Comparison of ENCODE assay signal across 8 cellular contexts in the genomic region with DNA sequence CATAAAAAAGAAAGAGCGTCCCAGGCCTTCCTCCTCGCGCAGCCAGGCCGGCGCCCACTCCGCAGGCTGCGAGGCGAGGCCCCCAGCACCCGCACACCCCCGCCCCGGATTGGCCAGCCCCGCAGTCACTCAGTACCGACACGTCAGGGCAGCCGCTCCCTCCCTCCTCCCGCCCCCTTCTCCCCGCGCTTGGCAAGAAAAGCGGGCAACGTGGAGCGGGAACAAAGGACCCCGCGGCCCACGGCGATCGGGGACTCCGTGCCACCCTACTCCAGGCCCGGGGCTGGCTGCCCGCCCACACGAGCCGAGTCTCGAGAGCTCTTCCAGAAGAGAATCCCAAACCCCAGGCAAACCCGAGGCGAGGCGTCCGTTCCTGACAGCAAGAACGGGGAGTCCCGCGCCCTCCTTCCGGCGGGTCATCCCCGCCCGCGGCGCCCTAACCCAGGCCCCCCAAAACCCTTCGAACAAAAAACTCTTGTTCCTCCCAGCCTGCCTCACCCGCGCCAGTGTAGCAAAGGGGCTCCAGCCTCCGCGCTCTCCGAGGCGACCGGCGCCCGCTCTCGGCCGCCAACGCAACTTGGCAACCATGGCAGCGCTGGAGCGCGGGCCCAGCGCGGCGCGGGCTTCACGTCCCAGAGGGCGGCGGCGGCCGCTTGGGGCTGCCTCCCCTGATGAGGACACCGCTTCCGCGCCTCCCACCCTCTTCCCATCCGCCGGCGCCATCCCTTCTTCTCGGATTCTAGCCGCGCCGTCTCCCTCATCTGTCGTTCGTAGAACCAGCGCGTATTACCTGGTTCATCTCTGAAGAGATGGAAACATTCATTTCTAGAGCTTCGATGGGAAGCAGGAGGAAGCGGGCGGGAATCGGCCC. TPM values are rescaled to one million over a fixed set of nuclear protein-coding genes. Genes with fewer than 3 reads are reported as not detected.
A peak's percentile ranks its signal among the peaks of the same experiment; 100 is the strongest.
DNase-seq lines count a peak whose midpoint lies in the region; ATAC-seq, FAIRE-seq and TF ChIP-seq lines count a peak whose summit lies in the region.

No MANE protein-coding gene starts in this region.

- H3K9me3 ChIP-seq in BLaER1 treated with 17β-estradiol and CSF1 and Interleukin-3, amounts not matched to agents 10 nM and 100 nM (replicated peaks in 1 of 11), result peaks cover 7 to 12% (median 11%) of the 10 kb centered on the region in 11 experiments; a peak in 19 of 22 replicates
- no peaks in the 10 kb centered on the region for H3K9me3 ChIP-seq in lower lobe of right lung

- peaks cover 5% of the 10 kb centered on the region for H3K9me3 Mint-ChIP-seq in activated CD4-positive, alpha-beta memory T cell treated with anti-CD3 and anti-CD28 coated beads for 36 hours

- H3K27ac Mint-ChIP-seq in activated CD4-positive, alpha-beta memory T cell treated with anti-CD3 and anti-CD28 coated beads for 36 hours, result peak overlapping the region; percentile 99

- intact Hi-C loops in activated CD4-positive, alpha-beta memory T cell treated with anti-CD3 and anti-CD28 coated beads for 36 hours (cut with micrococcal nuclease), result loop anchor here (1.0 to 10.0 kb wide), 16 partner anchors 23 to 1059 kb away; a partner anchor contains a TSS
- intact Hi-C loops in dorsolateral prefrontal cortex (cut with DNase I) (loop anchor here (2.0 to 10.0 kb wide), 4 partner anchors 160 to 358 kb away; a partner anchor contains a TSS), lower lobe of right lung (cut with DNase I) (no loop called here)

- peak in 7 of 56 donors; percentile 0 to 13 (median 8) for TF ChIP-seq CTCF in dorsolateral prefrontal cortex (IDR thresholded peaks at IDR 0.05 in 54 of 56, conservative IDR thresholded peaks at IDR 0.05 in 2 of 56; ENCODE audit: low read depth in 1 of 56, partially characterized antibody in 56 of 56)
- no peak for TF ChIP-seq CTCF in lower lobe of right lung (IDR thresholded peaks at IDR 0.05)

- peaks cover 8 to 37% (median 13%) of the 10 kb centered on the region in 11 experiments; a peak in 19 of 22 replicates for H3K36me3 ChIP-seq in BLaER1 treated with 17β-estradiol and CSF1 and Interleukin-3, amounts not matched to agents 10 nM and 100 nM
- no peaks in the 10 kb centered on the region for H3K36me3 ChIP-seq in lower lobe of right lung

- H3K4me1 ChIP-seq in BLaER1 treated with 17β-estradiol and CSF1 and Interleukin-3, amounts not matched to agents 10 nM and 100 nM, result peaks cover 42 to 58% (median 47%) of the 10 kb centered on the region in 10 experiments
- peaks cover 55% of the 10 kb centered on the region for H3K4me1 ChIP-seq in lower lobe of right lung

- no peaks in the 10 kb centered on the region for H3K27me3 Mint-ChIP-seq in activated CD4-positive, alpha-beta memory T cell treated with anti-CD3 and anti-CD28 coated beads for 36 hours

- CTCF ChIA-PET in activated CD4-positive, alpha-beta memory T cell treated with anti-CD3 and anti-CD28 coated beads for 36 hours (lab: Charles Lee), result interaction anchor here (0.9 to 4.4 kb wide), 12 partner anchors 20 to 1059 kb away, joined by 3 to 27 read pairs (median 5); a partner anchor contains a TSS

- peaks cover 47 to 56% (median 51%) of the 10 kb centered on the region in 11 experiments for H4K20me1 ChIP-seq in BLaER1 treated with 17β-estradiol and CSF1 and Interleukin-3, amounts not matched to agents 10 nM and 100 nM

- H3K9ac ChIP-seq in BLaER1 treated with 17β-estradiol and CSF1 and Interleukin-3, amounts not matched to agents 10 nM and 100 nM, result peak overlapping the region; percentile 95 to 100 (median 98)

- peak; percentile 61 for FAIRE-seq in GM19239 (lab: Jason Lieb, UNC)

- POLR2A ChIA-PET in activated CD4-positive, alpha-beta memory T cell treated with anti-CD3 and anti-CD28 coated beads for 36 hours (lab: Charles Lee), result interaction anchor here (0.7 to 2.9 kb wide), 14 partner anchors 10 to 562 kb away, joined by 3 to 15 read pairs (median 4); a partner anchor contains a TSS

- H3K4me3 Mint-ChIP-seq in activated CD4-positive, alpha-beta memory T cell treated with anti-CD3 and anti-CD28 coated beads for 36 hours, result peak overlapping the region; percentile 92

- H3K27ac ChIP-seq in BLaER1 treated with 17β-estradiol and CSF1 and Interleukin-3, amounts not matched to agents 10 nM and 100 nM, result peak overlapping the region; percentile 95 to 100 (median 98)
- peak overlapping the region; percentile 80 to 99 (median 97) for H3K27ac ChIP-seq in dorsolateral prefrontal cortex
- peak overlapping the region; percentile 94 for H3K27ac ChIP-seq in lower lobe of right lung

- H3K4me1 Mint-ChIP-seq in activated CD4-positive, alpha-beta memory T cell treated with anti-CD3 and anti-CD28 coated beads for 36 hours (ENCODE audit: low read depth), result peaks cover 56% of the 10 kb centered on the region

- peaks cover 26% of the 10 kb centered on the region for H3K36me3 Mint-ChIP-seq in activated CD4-positive, alpha-beta memory T cell treated with anti-CD3 and anti-CD28 coated beads for 36 hours

- DNase-seq in GM19239 (ENCODE audit: insufficient read length, low spot score) (peak; percentile 41), NCI-H69 (lab: John Stamatoyannopoulos, UW) (peak; percentile 96), dorsolateral prefrontal cortex (peak; percentile 93 to 98 (median 95)), lower lobe of right lung (peak; percentile 95)
- peak; percentile 94 for DNase-seq in activated CD4-positive, alpha-beta memory T cell treated with anti-CD3 and anti-CD28 coated beads for 36 hours
- DNase-seq in stimulated activated CD4-positive, alpha-beta T cell treated with anti-CD3 and anti-CD28 coated beads, Interleukin-4, amount 100 ng/mL, for 48 hours (ENCODE audit: low read depth in 2 of 2), result peak; percentile 87 to 91

- H3K4me3 ChIP-seq in BLaER1 treated with 17β-estradiol and CSF1 and Interleukin-3, amounts not matched to agents 10 nM and 100 nM, result peak overlapping the region; percentile 87 to 100 (median 92)
- H3K4me3 ChIP-seq in dorsolateral prefrontal cortex (peak overlapping the region; percentile 64 to 98 (median 93)), lower lobe of right lung (peak overlapping the region; percentile 78)

- ATAC-seq in HG03442 (IDR thresholded peaks at IDR 0.05; ENCODE audit: unreplicated experiment) (peak; percentile 41), lower lobe of right lung (peak; percentile 87 to 88)

- no peaks in the 10 kb centered on the region for H3K27me3 ChIP-seq in BLaER1 treated with 17β-estradiol and CSF1 and Interleukin-3, amounts not matched to agents 10 nM and 100 nM
- H3K27me3 ChIP-seq in dorsolateral prefrontal cortex (no peaks in the 10 kb centered on the region), lower lobe of right lung (ENCODE audit: low read depth) (no peaks in the 10 kb centered on the region)

- peak overlapping the region; percentile 78 to 96 (median 87) for H3K4me2 ChIP-seq in BLaER1 treated with 17β-estradiol and CSF1 and Interleukin-3, amounts not matched to agents 10 nM and 100 nM

RNA-seq across cellular contexts. Expression of a gene that starts 0.6 kb away (rescaled TPM):
- 100 to 1,000 TPM; 133 to 134 TPM for total RNA-seq in activated CD4-positive, alpha-beta memory T cell treated with anti-CD3 and anti-CD28 coated beads for 36 hours
- 100 to 1,000 TPM in 3 of 120 experiments, 10 to 100 TPM in 117; 36.8 to 146 (median 59.7) TPM for total RNA-seq in dorsolateral prefrontal cortex
- 79.9 TPM for total RNA-seq in lower lobe of right lung

Comparison
In these comparisons a context has a peak if more than half of its experiments do, and no peak if none do; other contexts are left out.
1. Peak in every context shown above with its lines: DNase-seq, ATAC-seq, H3K4me3 ChIP-seq and H3K27ac ChIP-seq.
2. DNase-seq: peak in every context shown above with its lines; median percentile 96 in NCI-H69; 95 in dorsolateral prefrontal cortex; 95 in lower lobe of right lung; 94 in activated CD4-positive, alpha-beta memory T cell treated with anti-CD3 and anti-CD28 coated beads for 36 hours; 89 in stimulated activated CD4-positive, alpha-beta T cell treated with anti-CD3 and anti-CD28 coated beads, Interleukin-4, amount 100 ng/mL, for 48 hours; 41 in GM19239.